12 cellular contexts compared by ENCODE assay signal in the genomic region with DNA sequence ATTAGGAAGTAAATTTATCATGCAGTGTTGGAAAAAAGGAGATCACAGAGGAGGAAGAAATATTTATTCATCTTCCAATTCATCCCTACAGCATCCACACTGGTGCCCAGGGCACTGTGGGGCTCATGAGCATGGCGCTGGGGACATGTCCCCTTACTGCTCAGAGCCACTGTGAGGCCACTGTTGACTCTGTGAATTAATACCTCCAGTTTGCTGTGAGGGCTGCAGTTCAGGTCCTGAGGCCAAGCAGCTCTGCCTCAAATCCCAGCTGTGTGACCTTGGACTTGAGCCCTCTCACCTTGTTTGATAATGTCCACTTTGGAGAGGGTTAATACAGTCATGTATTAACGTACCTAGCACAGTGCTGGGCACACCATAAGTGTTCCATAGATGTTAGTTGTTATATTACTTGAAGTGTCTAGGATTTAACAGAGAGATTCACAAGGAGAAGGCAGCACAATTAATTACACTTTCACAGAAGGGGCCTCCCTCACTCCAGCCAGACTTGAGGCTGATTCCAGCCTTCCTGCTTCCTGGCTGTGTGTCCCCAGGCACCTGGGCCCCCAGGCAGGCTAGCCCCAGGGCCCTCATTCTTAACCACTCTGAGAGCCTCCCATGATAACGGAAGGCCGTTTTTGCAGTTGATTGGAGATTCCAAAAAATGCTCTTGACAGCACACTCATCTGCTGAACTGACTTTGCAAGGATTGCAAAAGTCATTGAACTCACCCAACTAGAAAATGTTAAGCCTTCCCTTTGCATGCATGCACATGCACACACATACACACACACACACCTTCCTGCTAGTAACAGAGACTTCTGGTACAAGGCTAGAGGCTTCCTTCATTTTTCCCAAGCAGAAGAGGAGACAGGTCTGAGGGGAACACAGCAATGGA. TPM values are rescaled to one million over a fixed set of nuclear protein-coding genes. Genes with fewer than 3 reads are reported as not detected.
DNase-seq lines count a peak whose midpoint lies in the region; ATAC-seq, FAIRE-seq and TF ChIP-seq lines count a peak whose summit lies in the region.
"Had no signal": no experiment of that assay in that cellular context is flagged by ENCODE, and none has a peak within 500 bp of the region (broad histone marks: within the 10 kb centered on the region; RNA-seq: fewer than 3 reads in every experiment).

No MANE protein-coding gene starts in this region.

- TF ChIP-seq CTCF in activated CD8-positive, alpha-beta T cell treated with anti-CD3 and anti-CD28 coated beads for 36 hours (IDR thresholded peaks at IDR 0.05) = no peak
- TF ChIP-seq CTCF in astrocyte (IDR thresholded peaks at IDR 0.05; ENCODE audit: insufficient read depth, low read depth, low read length) = no peak
- TF ChIP-seq CTCF in thoracic aorta (IDR thresholded peaks at IDR 0.05) = no peak

- FAIRE-seq in astrocyte (lab: Jason Lieb, UNC) = no peak

- H3K4me3 ChIP-seq in astrocyte (ENCODE audit: insufficient read depth, low read depth, low read length) (no peak overlapping the region), thoracic aorta (no peak overlapping the region)
- no peak overlapping the region for H3K4me3 ChIP-seq in CD8-positive, alpha-beta memory T cell (ENCODE audit: low read length)
- H3K4me3 ChIP-seq: MG63 had no signal

- H3K27me3 ChIP-seq in astrocyte (ENCODE audit: insufficient read depth, low read length) = no peaks in the 10 kb centered on the region
- H3K27me3 ChIP-seq in thoracic aorta (replicated peaks; ENCODE audit: insufficient read depth) = no peaks in the 10 kb centered on the region
- H3K27me3 ChIP-seq in CD8-positive, alpha-beta memory T cell (ENCODE audit: insufficient read depth, low read length, poor library complexity, severe bottlenecking) = no peaks in the 10 kb centered on the region
- H3K27me3 ChIP-seq: MG63 had no signal

- peaks cover 9% of the 10 kb centered on the region for H3K36me3 Mint-ChIP-seq in activated CD8-positive, alpha-beta T cell treated with anti-CD3 and anti-CD28 coated beads for 36 hours (ENCODE audit: low read depth)
- H3K36me3 Mint-ChIP-seq in activated CD8-positive, alpha-beta T cell treated with anti-CD3 and anti-CD28 coated beads, Interleukin-2, amount 10 ng/mL, durations not matched to agents 7 days and 5 days (ENCODE audit: low read depth) = no peaks in the 10 kb centered on the region
- H3K36me3 Mint-ChIP-seq in astrocyte (ENCODE audit: low read depth, unreplicated experiment) = peaks cover 24% of the 10 kb centered on the region
- peaks cover 19 to 52% (median 24%) of the 10 kb centered on the region in 3 donors for H3K36me3 Mint-ChIP-seq in CD8-positive, alpha-beta memory T cell

- no peaks in the 10 kb centered on the region for H4K20me1 ChIP-seq in astrocyte (ENCODE audit: insufficient read depth, low read length)

- H3K4me3 Mint-ChIP-seq in activated CD8-positive, alpha-beta T cell treated with anti-CD3 and anti-CD28 coated beads for 36 hours = no peak overlapping the region
- H3K4me3 Mint-ChIP-seq in activated CD8-positive, alpha-beta T cell treated with anti-CD3 and anti-CD28 coated beads, Interleukin-2, amount 10 ng/mL, durations not matched to agents 7 days and 5 days = no peak overlapping the region
- H3K4me3 Mint-ChIP-seq in astrocyte (ENCODE audit: unreplicated experiment) = peak overlapping the region; percentile 29
- H3K4me3 Mint-ChIP-seq in CD8-positive, alpha-beta memory T cell = no peak overlapping the region
- H3K4me3 Mint-ChIP-seq: dendritic cell treated with granulocyte-macrophage colony-stimulating factor and Interleukin-4, amounts not matched to agents 40 ng/mL and 50 ng/mL, for 4 days; WTC11 had no signal

- ATAC-seq in activated CD8-positive, alpha-beta T cell treated with anti-CD3 and anti-CD28 coated beads for 36 hours = no peak
- ATAC-seq in activated CD8-positive, alpha-beta T cell treated with anti-CD3 and anti-CD28 coated beads, Interleukin-2, amount 10 ng/mL, durations not matched to agents 7 days and 5 days = no peak
- ATAC-seq in thoracic aorta (ENCODE audit: insufficient number of reproducible peaks, low FRiP score, low read depth) = no peak
- ATAC-seq: WTC11 had no signal

- H3K4me1 ChIP-seq in astrocyte (ENCODE audit: insufficient read depth, low read length) = peaks cover 12% of the 10 kb centered on the region
- H3K4me1 ChIP-seq in thoracic aorta (ENCODE audit: control insufficient read depth in 1 of 2, low read depth in 2 of 2) = peaks cover 4 to 13% of the 10 kb centered on the region in 2 donors
- H3K4me1 ChIP-seq in CD8-positive, alpha-beta memory T cell (ENCODE audit: insufficient read depth, low read length) = no peaks in the 10 kb centered on the region

- no peaks in the 10 kb centered on the region for H3K27me3 Mint-ChIP-seq in activated CD8-positive, alpha-beta T cell treated with anti-CD3 and anti-CD28 coated beads for 36 hours
- no peaks in the 10 kb centered on the region for H3K27me3 Mint-ChIP-seq in activated CD8-positive, alpha-beta T cell treated with anti-CD3 and anti-CD28 coated beads, Interleukin-2, amount 10 ng/mL, durations not matched to agents 7 days and 5 days (ENCODE audit: low read depth)
- no peaks in the 10 kb centered on the region for H3K27me3 Mint-ChIP-seq in astrocyte (ENCODE audit: low read depth, unreplicated experiment)
- H3K27me3 Mint-ChIP-seq in CD8-positive, alpha-beta memory T cell = no peaks in the 10 kb centered on the region
- H3K27me3 Mint-ChIP-seq: dendritic cell treated with granulocyte-macrophage colony-stimulating factor and Interleukin-4, amounts not matched to agents 40 ng/mL and 50 ng/mL, for 4 days had no signal

- H3K4me2 ChIP-seq in astrocyte (ENCODE audit: low read length) = peak overlapping the region; percentile 47

- H3K4me1 Mint-ChIP-seq in activated CD8-positive, alpha-beta T cell treated with anti-CD3 and anti-CD28 coated beads for 36 hours (ENCODE audit: low read depth) = peaks cover 12% of the 10 kb centered on the region
- H3K4me1 Mint-ChIP-seq in activated CD8-positive, alpha-beta T cell treated with anti-CD3 and anti-CD28 coated beads, Interleukin-2, amount 10 ng/mL, durations not matched to agents 7 days and 5 days (ENCODE audit: low read depth) = peaks cover 9% of the 10 kb centered on the region
- H3K4me1 Mint-ChIP-seq in astrocyte (ENCODE audit: low read depth, unreplicated experiment) = peaks cover 19% of the 10 kb centered on the region
- no peaks in the 10 kb centered on the region for H3K4me1 Mint-ChIP-seq in CD8-positive, alpha-beta memory T cell
- H3K4me1 Mint-ChIP-seq: WTC11 had no signal

- peak overlapping the region; percentile 12 for H3K9ac ChIP-seq in astrocyte (ENCODE audit: low read length)

- H3K27ac Mint-ChIP-seq in activated CD8-positive, alpha-beta T cell treated with anti-CD3 and anti-CD28 coated beads for 36 hours = peak overlapping the region; percentile 13
- H3K27ac Mint-ChIP-seq in activated CD8-positive, alpha-beta T cell treated with anti-CD3 and anti-CD28 coated beads, Interleukin-2, amount 10 ng/mL, durations not matched to agents 7 days and 5 days = no peak overlapping the region
- H3K27ac Mint-ChIP-seq in astrocyte (ENCODE audit: unreplicated experiment) = peak overlapping the region; percentile 88
- peak overlapping the region in 1 of 8 donors; percentile 52 for H3K27ac Mint-ChIP-seq in CD8-positive, alpha-beta memory T cell
- H3K27ac Mint-ChIP-seq: dendritic cell treated with granulocyte-macrophage colony-stimulating factor and Interleukin-4, amounts not matched to agents 40 ng/mL and 50 ng/mL, for 4 days; WTC11 had no signal

- CTCF ChIA-PET in activated CD8-positive, alpha-beta T cell treated with anti-CD3 and anti-CD28 coated beads for 36 hours (lab: Charles Lee) = no interaction called here
- CTCF ChIA-PET in activated CD8-positive, alpha-beta T cell treated with anti-CD3 and anti-CD28 coated beads, Interleukin-2, amount 10 ng/mL, durations not matched to agents 7 days and 5 days (lab: Charles Lee) = no interaction called here
- CTCF ChIA-PET in CD8-positive, alpha-beta memory T cell (lab: Charles Lee) = interaction anchor here (1.2 kb wide), 1 partner anchor 18 kb away, joined by 3 read pairs; no protein-coding TSS in a partner anchor

- no peaks in the 10 kb centered on the region for H3K36me3 ChIP-seq in astrocyte (ENCODE audit: insufficient read depth, low read length)
- no peaks in the 10 kb centered on the region for H3K36me3 ChIP-seq in thoracic aorta
- no peaks in the 10 kb centered on the region for H3K36me3 ChIP-seq in CD8-positive, alpha-beta memory T cell (ENCODE audit: insufficient read depth, low read length)
- H3K36me3 ChIP-seq: MG63 had no signal

- H3K9me3 ChIP-seq in astrocyte (ENCODE audit: insufficient read depth, low read depth, low read length) (no peaks in the 10 kb centered on the region), thoracic aorta (no peaks in the 10 kb centered on the region)
- no peaks in the 10 kb centered on the region for H3K9me3 ChIP-seq in CD8-positive, alpha-beta memory T cell (ENCODE audit: low read length)
- H3K9me3 ChIP-seq: MG63 had no signal

- no peaks in the 10 kb centered on the region for H3K9me3 Mint-ChIP-seq in activated CD8-positive, alpha-beta T cell treated with anti-CD3 and anti-CD28 coated beads for 36 hours
- H3K9me3 Mint-ChIP-seq in activated CD8-positive, alpha-beta T cell treated with anti-CD3 and anti-CD28 coated beads, Interleukin-2, amount 10 ng/mL, durations not matched to agents 7 days and 5 days (ENCODE audit: insufficient read depth) = no peaks in the 10 kb centered on the region
- no peaks in the 10 kb centered on the region for H3K9me3 Mint-ChIP-seq in astrocyte (ENCODE audit: unreplicated experiment)
- no peaks in the 10 kb centered on the region for H3K9me3 Mint-ChIP-seq in CD8-positive, alpha-beta memory T cell
- H3K9me3 Mint-ChIP-seq: dendritic cell treated with granulocyte-macrophage colony-stimulating factor and Interleukin-4, amounts not matched to agents 40 ng/mL and 50 ng/mL, for 4 days; WTC11 had no signal

- H2AFZ ChIP-seq in astrocyte (ENCODE audit: low read depth, low read length) = no peak overlapping the region

- POLR2A ChIA-PET in activated CD8-positive, alpha-beta T cell treated with anti-CD3 and anti-CD28 coated beads for 36 hours (lab: Charles Lee) = no interaction called here
- POLR2A ChIA-PET in activated CD8-positive, alpha-beta T cell treated with anti-CD3 and anti-CD28 coated beads, Interleukin-2, amount 10 ng/mL, durations not matched to agents 7 days and 5 days (lab: Charles Lee) = interaction anchor here (1.3 kb wide), 1 partner anchor 30 kb away, joined by 6 read pairs; a partner anchor contains a TSS
- POLR2A ChIA-PET in CD8-positive, alpha-beta memory T cell (lab: Charles Lee) = no interaction called here

- DNase-seq in activated CD8-positive, alpha-beta T cell treated with anti-CD3 and anti-CD28 coated beads for 36 hours = no peak
- DNase-seq in activated CD8-positive, alpha-beta T cell treated with anti-CD3 and anti-CD28 coated beads, Interleukin-2, amount 10 ng/mL, durations not matched to agents 7 days and 5 days = no peak
- DNase-seq in astrocyte (ENCODE audit: low read depth) (peak; percentile 32), glomerular visceral epithelial cell (ENCODE audit: extremely low spot score) (peak; percentile 44), thoracic aorta (ENCODE audit: low spot score) (no peak), NCI-H1417 (lab: John Stamatoyannopoulos, UW) (no peak)
- no peak for DNase-seq in CD8-positive, alpha-beta memory T cell
- DNase-seq in effector CD8-positive, alpha-beta T cell (lab: John Stamatoyannopoulos, UW) = no peak
- DNase-seq: NCI-H446 had no signal

- H3K79me2 ChIP-seq in astrocyte (ENCODE audit: insufficient read depth, low read length) = no peaks in the 10 kb centered on the region

- intact Hi-C loops in activated CD8-positive, alpha-beta T cell treated with anti-CD3 and anti-CD28 coated beads for 36 hours (cut with micrococcal nuclease) = no loop called here

- H3K27ac ChIP-seq in astrocyte (ENCODE audit: low read depth, low read length) (peak overlapping the region; percentile 61), thoracic aorta (peak overlapping the region; percentile 13 to 65)
- H3K27ac ChIP-seq in CD8-positive, alpha-beta memory T cell (ENCODE audit: low read depth, low read length) = no peak overlapping the region

RNA-seq across cellular contexts. Expression of a gene that starts 29.4 kb away (rescaled TPM):
- total RNA-seq in activated CD8-positive, alpha-beta T cell treated with anti-CD3 and anti-CD28 coated beads for 36 hours = 10 to 100 TPM in 1 of 2 experiments, 1 to 10 TPM in 1; 9.6 to 11.5 TPM
- 10 to 100 TPM; 18.6 to 19.0 TPM for total RNA-seq in activated CD8-positive, alpha-beta T cell treated with anti-CD3 and anti-CD28 coated beads, Interleukin-2, amount 10 ng/mL, durations not matched to agents 7 days and 5 days
- total RNA-seq in astrocyte (18.1 and 21.1 TPM in 2 replicates), thoracic aorta (10 to 100 TPM; 16.0 to 23.7 TPM)
- total RNA-seq in CD8-positive, alpha-beta memory T cell = 10 to 100 TPM; 15.1 to 17.5 TPM
- 3.0 TPM for polyA plus RNA-seq in CD8-positive, alpha-beta memory T cell

RNA-seq across cellular contexts. Expression of a gene that starts 29.6 kb away (rescaled TPM):
- total RNA-seq in activated CD8-positive, alpha-beta T cell treated with anti-CD3 and anti-CD28 coated beads for 36 hours = 10 to 100 TPM; 55.9 to 58.6 TPM
- 10 to 100 TPM; 55.8 to 58.5 TPM for total RNA-seq in activated CD8-positive, alpha-beta T cell treated with anti-CD3 and anti-CD28 coated beads, Interleukin-2, amount 10 ng/mL, durations not matched to agents 7 days and 5 days
- 103 TPM in 2 replicates for total RNA-seq in astrocyte
- 10 to 100 TPM; 51.9 to 83.2 TPM for total RNA-seq in thoracic aorta
- total RNA-seq in CD8-positive, alpha-beta memory T cell = 10 to 100 TPM; 60.4 to 62.7 TPM
- 58.6 TPM for polyA plus RNA-seq in CD8-positive, alpha-beta memory T cell

Comparison
In these comparisons a context has a peak if more than half of its experiments do, and no peak if none do; other contexts are left out.
1. DNase-seq: peak in astrocyte (single experiment) and glomerular visceral epithelial cell (single experiment); none in activated CD8-positive, alpha-beta T cell treated with anti-CD3 and anti-CD28 coated beads for 36 hours (single experiment), activated CD8-positive, alpha-beta T cell treated with anti-CD3 and anti-CD28 coated beads, Interleukin-2, amount 10 ng/mL, durations not matched to agents 7 days and 5 days (single experiment), thoracic aorta (single experiment), CD8-positive, alpha-beta memory T cell (0 of 5), effector CD8-positive, alpha-beta T cell (single experiment) and NCI-H1417 (0 of 3).